36 cellular contexts compared by ENCODE assay signal in genomic region chr4:3427706-3428446, GRCh38. TPM values are rescaled to one million over a fixed set of nuclear protein-coding genes. Genes with fewer than 3 reads are reported as not detected.
"Had no signal": no experiment of that assay in that cellular context is flagged by ENCODE, and none has a peak within 500 bp of the region (broad histone marks: within the 10 kb centered on the region; RNA-seq: fewer than 3 reads in every experiment).

No MANE protein-coding gene starts in this region.

- H3K36me3 ChIP-seq: breast epithelium, cardiac muscle cell, colonic mucosa had no signal

- ATAC-seq: activated naive CD4-positive, alpha-beta T cell treated with anti-CD3 and anti-CD28 coated beads, Interleukin-2, amount 50 U/mL, for 72 hours; activated T-cell treated with anti-CD3 and anti-CD28 coated beads, Interleukin-2, amount 50 U/mL, for 4 hours; gastroesophageal sphincter; WTC11 had no signal

- H3K4me3 ChIP-seq: ascending aorta, breast epithelium, cardiac muscle cell, colonic mucosa, esophagus squamous epithelium, gastroesophageal sphincter had no signal

- DNase-seq: activated CD4-positive, alpha-beta memory T cell treated with anti-CD3 and anti-CD28 coated beads, Interleukin-2, amount 10 ng/mL, durations not matched to agents 7 days and 5 days; activated CD4-positive, alpha-beta T cell treated with anti-CD3 and anti-CD28 coated beads for 1 hour; activated CD4-positive, alpha-beta T cell treated with anti-CD3 and anti-CD28 coated beads for 4 hours; activated CD4-positive, alpha-beta T cell treated with anti-CD3 and anti-CD28 coated beads, Interleukin-2, amount 10 ng/mL, durations not matched to agents 7 days and 5 days; activated CD4-positive, alpha-beta T cell treated with anti-CD3 and anti-CD28 coated beads, Interleukin-2, amount 50 U/mL, for 4 hours; activated CD8-positive, alpha-beta memory T cell treated with anti-CD3 and anti-CD28 coated beads, Interleukin-2, amount 50 U/mL, for 48 hours; activated effector memory CD4-positive, alpha-beta T cell treated with anti-CD3 and anti-CD28 coated beads, Interleukin-2, amount 50 U/mL, for 16 hours; activated naive CD4-positive, alpha-beta T cell; activated naive CD4-positive, alpha-beta T cell treated with anti-CD3 and anti-CD28 coated beads, Interleukin-2, amount 10 ng/mL, durations not matched to agents 7 days and 5 days; activated naive CD8-positive, alpha-beta T cell treated with anti-CD3 and anti-CD28 coated beads, Interleukin-2, amount 10 ng/mL, durations not matched to agents 7 days and 5 days; activated T-cell treated with anti-CD3 and anti-CD28 coated beads for 4 hours; activated T-cell treated with anti-CD3 and anti-CD28 coated beads, Interleukin-2, amount 50 U/mL, for 4 hours; central memory CD4-positive, alpha-beta T cell; cerebellar nuclear complex; colonic mucosa; effector CD8-positive, alpha-beta T cell; esophagus squamous epithelium; foreskin melanocyte; head of caudate nucleus; T-helper 2 cell had no signal

- H3K27me3 Mint-ChIP-seq: activated CD4-positive, alpha-beta memory T cell treated with anti-CD3 and anti-CD28 coated beads, Interleukin-2, amount 10 ng/mL, durations not matched to agents 7 days and 5 days; activated CD4-positive, alpha-beta T cell treated with anti-CD3 and anti-CD28 coated beads, Interleukin-2, amount 10 ng/mL, durations not matched to agents 7 days and 5 days; activated naive CD4-positive, alpha-beta T cell treated with anti-CD3 and anti-CD28 coated beads, Interleukin-2, amount 10 ng/mL, durations not matched to agents 7 days and 5 days; activated naive CD8-positive, alpha-beta T cell treated with anti-CD3 and anti-CD28 coated beads, Interleukin-2, amount 10 ng/mL, durations not matched to agents 7 days and 5 days; brain had no signal

- H3K27me3 ChIP-seq: ascending aorta, breast epithelium, cardiac muscle cell, colonic mucosa, esophagus squamous epithelium, gastroesophageal sphincter had no signal

- H3K4me3 Mint-ChIP-seq: activated CD4-positive, alpha-beta memory T cell treated with anti-CD3 and anti-CD28 coated beads, Interleukin-2, amount 10 ng/mL, durations not matched to agents 7 days and 5 days; activated CD4-positive, alpha-beta T cell treated with anti-CD3 and anti-CD28 coated beads, Interleukin-2, amount 10 ng/mL, durations not matched to agents 7 days and 5 days; activated naive CD4-positive, alpha-beta T cell treated with anti-CD3 and anti-CD28 coated beads, Interleukin-2, amount 10 ng/mL, durations not matched to agents 7 days and 5 days; activated naive CD8-positive, alpha-beta T cell treated with anti-CD3 and anti-CD28 coated beads, Interleukin-2, amount 10 ng/mL, durations not matched to agents 7 days and 5 days; activated T-cell treated with anti-CD3 and anti-CD28 coated beads, Interleukin-2, amount 50 U/mL, for 4 hours; activated T-helper 1 cell treated with anti-CD3 and anti-CD28 coated beads, Interleukin-12 subunit alpha, Interleukin-12 subunit beta, Interleukin-2, Interleukin-4 antibody, amounts not matched to agents 30 ng/mL and 10 ng/mL and 1 ng/mL, durations not matched to agents 14 hours and 24 hours and 36 hours; brain; WTC11 had no signal

- H3K27ac ChIP-seq: ascending aorta, breast epithelium, cardiac muscle cell, colonic mucosa, epithelial cell of prostate, esophagus squamous epithelium, gastroesophageal sphincter, VCaP had no signal

- H3K9me3 Mint-ChIP-seq: activated CD4-positive, alpha-beta memory T cell treated with anti-CD3 and anti-CD28 coated beads, Interleukin-2, amount 10 ng/mL, durations not matched to agents 7 days and 5 days; activated CD4-positive, alpha-beta T cell treated with anti-CD3 and anti-CD28 coated beads, Interleukin-2, amount 10 ng/mL, durations not matched to agents 7 days and 5 days; activated naive CD4-positive, alpha-beta T cell treated with anti-CD3 and anti-CD28 coated beads, Interleukin-2, amount 10 ng/mL, durations not matched to agents 7 days and 5 days; activated naive CD4-positive, alpha-beta T cell treated with anti-CD3 and anti-CD28 coated beads, Interleukin-2, amount 50 U/mL, for 72 hours; activated naive CD8-positive, alpha-beta T cell treated with anti-CD3 and anti-CD28 coated beads, Interleukin-2, amount 10 ng/mL, durations not matched to agents 7 days and 5 days; activated T-cell treated with anti-CD3 and anti-CD28 coated beads, Interleukin-2, amount 50 U/mL, for 4 hours; activated T-helper 1 cell treated with anti-CD3 and anti-CD28 coated beads, Interleukin-12 subunit alpha, Interleukin-12 subunit beta, Interleukin-2, Interleukin-4 antibody, amounts not matched to agents 30 ng/mL and 10 ng/mL and 1 ng/mL, durations not matched to agents 14 hours and 24 hours and 36 hours; activated T-helper 2 cell treated with anti-CD3 and anti-CD28 coated beads, Interferon-gamma antibody, Interleukin-2, Interleukin-4, amounts not matched to agents 10 μg/mL and 5 μg/mL and 100 μg/mL, durations not matched to agents 14 hours and 24 hours and 36 hours; brain; WTC11 had no signal

- H3K36me3 Mint-ChIP-seq: activated naive CD4-positive, alpha-beta T cell treated with anti-CD3 and anti-CD28 coated beads, Interleukin-2, amount 10 ng/mL, durations not matched to agents 7 days and 5 days; activated naive CD4-positive, alpha-beta T cell treated with anti-CD3 and anti-CD28 coated beads, Interleukin-2, amount 50 U/mL, for 72 hours; activated naive CD8-positive, alpha-beta T cell treated with anti-CD3 and anti-CD28 coated beads, Interleukin-2, amount 10 ng/mL, durations not matched to agents 7 days and 5 days; WTC11 had no signal

- H3K4me1 ChIP-seq: ascending aorta, breast epithelium, colonic mucosa, esophagus squamous epithelium, gastroesophageal sphincter had no signal

- H3K4me1 Mint-ChIP-seq: activated CD4-positive, alpha-beta memory T cell treated with anti-CD3 and anti-CD28 coated beads, Interleukin-2, amount 10 ng/mL, durations not matched to agents 7 days and 5 days; activated CD4-positive, alpha-beta T cell treated with anti-CD3 and anti-CD28 coated beads, Interleukin-2, amount 10 ng/mL, durations not matched to agents 7 days and 5 days; activated naive CD4-positive, alpha-beta T cell treated with anti-CD3 and anti-CD28 coated beads, Interleukin-2, amount 10 ng/mL, durations not matched to agents 7 days and 5 days; activated naive CD8-positive, alpha-beta T cell treated with anti-CD3 and anti-CD28 coated beads, Interleukin-2, amount 10 ng/mL, durations not matched to agents 7 days and 5 days; brain; WTC11 had no signal

- H3K9me3 ChIP-seq: ascending aorta, breast epithelium, colonic mucosa, esophagus squamous epithelium, gastroesophageal sphincter had no signal

- H3K27ac Mint-ChIP-seq: activated CD4-positive, alpha-beta memory T cell treated with anti-CD3 and anti-CD28 coated beads, Interleukin-2, amount 10 ng/mL, durations not matched to agents 7 days and 5 days; activated CD4-positive, alpha-beta T cell treated with anti-CD3 and anti-CD28 coated beads, Interleukin-2, amount 10 ng/mL, durations not matched to agents 7 days and 5 days; activated naive CD4-positive, alpha-beta T cell treated with anti-CD3 and anti-CD28 coated beads, Interleukin-2, amount 10 ng/mL, durations not matched to agents 7 days and 5 days; activated naive CD8-positive, alpha-beta T cell treated with anti-CD3 and anti-CD28 coated beads, Interleukin-2, amount 10 ng/mL, durations not matched to agents 7 days and 5 days; activated T-helper 1 cell treated with anti-CD3 and anti-CD28 coated beads, Interleukin-12 subunit alpha, Interleukin-12 subunit beta, Interleukin-2, Interleukin-4 antibody, amounts not matched to agents 30 ng/mL and 10 ng/mL and 1 ng/mL, durations not matched to agents 14 hours and 24 hours and 36 hours; activated T-helper 2 cell treated with anti-CD3 and anti-CD28 coated beads, Interferon-gamma antibody, Interleukin-2, Interleukin-4, amounts not matched to agents 10 μg/mL and 5 μg/mL and 100 μg/mL, durations not matched to agents 14 hours and 24 hours and 36 hours; WTC11 had no signal

RNA-seq across cellular contexts. Expression of gene HGFAC, which starts 13.9 kb away (rescaled TPM):
- total RNA-seq: activated CD4-positive, alpha-beta memory T cell treated with anti-CD3 and anti-CD28 coated beads, Interleukin-2, amount 10 ng/mL, durations not matched to agents 7 days and 5 days; activated naive CD4-positive, alpha-beta T cell treated with anti-CD3 and anti-CD28 coated beads, Interleukin-2, amount 50 U/mL, for 72 hours; activated naive CD8-positive, alpha-beta T cell treated with anti-CD3 and anti-CD28 coated beads, Interleukin-2, amount 10 ng/mL, durations not matched to agents 7 days and 5 days; activated T-helper 1 cell treated with anti-CD3 and anti-CD28 coated beads, Interleukin-12 subunit alpha, Interleukin-12 subunit beta, Interleukin-2, Interleukin-4 antibody, amounts not matched to agents 30 ng/mL and 10 ng/mL and 1 ng/mL, durations not matched to agents 14 hours and 24 hours and 36 hours; activated T-helper 2 cell treated with anti-CD3 and anti-CD28 coated beads, Interferon-gamma antibody, Interleukin-2, Interleukin-4, amounts not matched to agents 10 μg/mL and 5 μg/mL and 100 μg/mL, durations not matched to agents 14 hours and 24 hours and 36 hours; fibroblast of villous mesenchyme; T-helper 1 cell treated with Interleukin-12 subunit alpha and Interleukin-12 subunit beta and Interleukin-4 antibody, amounts not matched to agents 30 ng/mL and 1 ng/mL, for 36 hours had no signal

RNA-seq across cellular contexts. Expression of gene DOK7, which starts 35.2 kb away (rescaled TPM):
- total RNA-seq: activated CD4-positive, alpha-beta memory T cell treated with anti-CD3 and anti-CD28 coated beads, Interleukin-2, amount 10 ng/mL, durations not matched to agents 7 days and 5 days; activated CD4-positive, alpha-beta T cell treated with anti-CD3 and anti-CD28 coated beads, Interleukin-2, amount 10 ng/mL, durations not matched to agents 7 days and 5 days; activated naive CD4-positive, alpha-beta T cell treated with anti-CD3 and anti-CD28 coated beads, Interleukin-2, amount 50 U/mL, for 72 hours; activated naive CD8-positive, alpha-beta T cell treated with anti-CD3 and anti-CD28 coated beads, Interleukin-2, amount 10 ng/mL, durations not matched to agents 7 days and 5 days; activated T-cell treated with anti-CD3 and anti-CD28 coated beads, Interleukin-2, amount 50 U/mL, for 4 hours; activated T-helper 1 cell treated with anti-CD3 and anti-CD28 coated beads, Interleukin-12 subunit alpha, Interleukin-12 subunit beta, Interleukin-2, Interleukin-4 antibody, amounts not matched to agents 30 ng/mL and 10 ng/mL and 1 ng/mL, durations not matched to agents 14 hours and 24 hours and 36 hours; activated T-helper 2 cell treated with anti-CD3 and anti-CD28 coated beads, Interferon-gamma antibody, Interleukin-2, Interleukin-4, amounts not matched to agents 10 μg/mL and 5 μg/mL and 100 μg/mL, durations not matched to agents 14 hours and 24 hours and 36 hours; dermis microvascular lymphatic vessel endothelial cell; endothelial cell of umbilical vein; fibroblast of villous mesenchyme; glomerular endothelial cell; T-helper 1 cell treated with Interleukin-12 subunit alpha and Interleukin-12 subunit beta and Interleukin-4 antibody, amounts not matched to agents 30 ng/mL and 1 ng/mL, for 36 hours had no signal
